ENCODE assay signal across 22 cellular contexts in the genomic region with DNA sequence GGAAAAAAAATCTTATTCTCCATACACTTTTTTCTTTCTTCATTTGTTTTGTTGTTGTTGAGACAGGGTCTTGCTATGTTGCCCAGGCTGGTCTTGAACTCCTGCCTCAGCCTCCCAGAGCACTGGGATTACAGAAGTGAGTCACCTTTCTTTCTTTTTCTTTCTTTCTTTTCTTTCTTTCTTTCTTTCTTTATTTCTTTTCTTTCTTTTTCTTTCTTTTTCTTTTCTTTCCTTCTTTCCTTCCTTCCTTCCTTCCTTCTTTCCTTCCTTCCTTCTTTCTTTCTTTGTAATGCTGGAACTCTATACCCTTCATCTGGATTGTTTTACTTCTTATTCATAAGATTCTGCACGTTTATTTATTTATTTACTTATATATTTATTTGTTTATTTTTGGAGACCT.
"Had no signal": no experiment of that assay in that cellular context is flagged by ENCODE, and none has a peak within 500 bp of the region (broad histone marks: within the 10 kb centered on the region; RNA-seq: fewer than 3 reads in every experiment).

No MANE protein-coding gene starts in this region.

- DNase-seq: Karpas-422, KG1, MG63, NCI-H1092, NCI-H1105 treated with DMSO at 0.1 percent for 48 hours, NCI-H1417 treated with DMSO at 0.1 percent for 48 hours, NCI-H146, NCI-H1694 treated with DMSO at 0.1 percent for 48 hours, NCI-H1930, NCI-H2081 treated with DMSO at 0.1 percent for 48 hours, NCI-H2171, NCI-H226, NCI-H446, NCI-H510A, NCI-H524 treated with DMSO at 0.1 percent for 48 hours, NCI-H69, NCI-H774, Right ventricle myocardium superior, SIG-M5 had no signal

- H3K9me3 ChIP-seq: MG63, SJSA1 had no signal

- FAIRE-seq: HTR-8/SVneo had no signal

- H3K27ac ChIP-seq: HL-60, SJSA1 had no signal

- H3K36me3 ChIP-seq: MG63, SJSA1 had no signal

- H3K27me3 ChIP-seq: MG63, SJSA1 had no signal

- H3K4me3 ChIP-seq: MG63, SJSA1 had no signal
